Comparison of ENCODE assay signal across 35 cellular contexts in the genomic region with DNA sequence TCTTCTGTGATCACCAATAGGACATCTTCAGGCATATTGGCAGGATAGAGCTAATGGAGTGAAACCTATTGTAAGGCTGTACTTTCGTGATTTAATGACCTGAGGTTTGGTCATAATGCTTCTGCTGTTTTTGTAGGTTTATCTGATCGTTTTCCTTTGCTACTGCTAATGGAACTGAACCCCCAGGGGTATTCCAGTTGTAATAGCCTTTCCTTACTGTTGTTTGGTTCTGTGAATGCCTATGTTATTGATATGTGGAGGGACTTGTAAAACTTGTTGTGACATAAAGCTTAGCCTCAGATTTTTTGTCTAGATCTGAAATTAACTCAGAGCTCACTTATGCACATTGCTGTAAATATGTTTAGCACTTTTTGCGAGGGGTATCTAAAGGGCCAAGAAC. TPM values are rescaled to one million over a fixed set of nuclear protein-coding genes. Genes with fewer than 3 reads are reported as not detected.
"Had no signal": no experiment of that assay in that cellular context is flagged by ENCODE, and none has a peak within 500 bp of the region (broad histone marks: within the 10 kb centered on the region; RNA-seq: fewer than 3 reads in every experiment).

No MANE protein-coding gene starts in this region.

- H3K36me3 ChIP-seq: adrenal gland, brain microvascular endothelial cell, breast epithelium had no signal

- H3K27ac ChIP-seq: adrenal gland, body of pancreas, brain microvascular endothelial cell, breast epithelium, VCaP had no signal

- H3K9me3 ChIP-seq: adrenal gland, body of pancreas, breast epithelium had no signal

- ATAC-seq: activated CD8-positive, alpha-beta T cell treated with anti-CD3 and anti-CD28 coated beads for 36 hours; activated naive CD4-positive, alpha-beta T cell treated with anti-CD3 and anti-CD28 coated beads, Interleukin-2, amount 50 U/mL, for 72 hours; activated T-cell treated with anti-CD3 and anti-CD28 coated beads, Interleukin-2, amount 50 U/mL, for 4 hours; activated T-cell treated with anti-CD3 and anti-CD28 coated beads, Interleukin-2, amount 50 U/mL, for 72 hours; activated T-helper 17 cell treated with anti-CD3 and anti-CD28 coated beads, Interleukin-2, amount 50 U/mL, for 72 hours; body of pancreas had no signal

- H3K4me1 ChIP-seq: adrenal gland, body of pancreas, breast epithelium had no signal

- H3K4me3 ChIP-seq: adrenal gland, body of pancreas, breast epithelium had no signal

- H3K27me3 ChIP-seq: body of pancreas, breast epithelium had no signal

- DNase-seq: activated B cell treated with CpG ODN at 0.5 μM for 24 hours; activated CD4-positive, alpha-beta memory T cell treated with anti-CD3 and anti-CD28 coated beads for 36 hours; activated CD4-positive, alpha-beta T cell treated with anti-CD3 and anti-CD28 coated beads for 4 hours; activated CD4-positive, alpha-beta T cell treated with anti-CD3 and anti-CD28 coated beads, Interleukin-2, amount 10 ng/mL, durations not matched to agents 24 days and 14 days; activated CD4-positive, alpha-beta T cell treated with anti-CD3 and anti-CD28 coated beads, Interleukin-2, amount 50 U/mL, for 1 hour; activated CD4-positive, alpha-beta T cell treated with anti-CD3 and anti-CD28 coated beads, Interleukin-2, amount 50 U/mL, for 4 hours; activated CD4-positive, CD25-positive, alpha-beta regulatory T cell treated with anti-CD3 and anti-CD28 coated beads, Interleukin-2, amount 50 U/mL, for 72 hours; activated CD8-positive, alpha-beta memory T cell treated with anti-CD3 and anti-CD28 coated beads, Interleukin-2, amount 50 U/mL, for 4 hours; activated CD8-positive, alpha-beta T cell treated with anti-CD3 and anti-CD28 coated beads for 36 hours; activated effector memory CD4-positive, alpha-beta T cell treated with anti-CD3 and anti-CD28 coated beads, Interleukin-2, amount 50 U/mL, for 16 hours; activated gamma-delta T cell treated with Interleukin-2 at 50 U/mL for 16 hours; activated naive CD4-positive, alpha-beta T cell; activated naive CD4-positive, alpha-beta T cell treated with anti-CD3 and anti-CD28 coated beads for 36 hours; activated naive CD4-positive, alpha-beta T cell treated with anti-CD3 and anti-CD28 coated beads, Interleukin-2, amount 50 U/mL, for 16 hours; activated naive CD8-positive, alpha-beta T cell treated with anti-CD3 and anti-CD28 coated beads for 36 hours; activated T-cell treated with anti-CD3 and anti-CD28 coated beads for 4 hours; activated T-cell treated with anti-CD3 and anti-CD28 coated beads, Interleukin-2, amount 50 U/mL, for 1 hour; activated T-cell treated with anti-CD3 and anti-CD28 coated beads, Interleukin-2, amount 50 U/mL, for 4 hours; activated T-cell treated with anti-CD3 and anti-CD28 coated beads, Interleukin-2, amount 50 U/mL, for 72 hours; adrenal gland; amniotic stem cell; aorta; body of pancreas; brain microvascular endothelial cell; central memory CD4-positive, alpha-beta T cell; T-helper 2 cell; T-helper 9 cell had no signal

RNA-seq across cellular contexts. Expression of a gene that starts 10.9 kb away (rescaled TPM):
- total RNA-seq: activated B cell treated with CpG ODN at 0.5 μM for 24 hours; activated CD4-positive, alpha-beta T cell treated with anti-CD3 and anti-CD28 coated beads, Interleukin-2, amount 10 ng/mL, durations not matched to agents 24 days and 14 days; activated CD8-positive, alpha-beta memory T cell treated with anti-CD3 and anti-CD28 coated beads for 36 hours; activated CD8-positive, alpha-beta T cell treated with anti-CD3 and anti-CD28 coated beads for 36 hours; activated naive CD4-positive, alpha-beta T cell treated with anti-CD3 and anti-CD28 coated beads for 36 hours; activated naive CD8-positive, alpha-beta T cell treated with anti-CD3 and anti-CD28 coated beads for 36 hours; activated T-cell treated with anti-CD3 and anti-CD28 coated beads, Interleukin-2, amount 50 U/mL, for 4 hours; activated T-cell treated with anti-CD3 and anti-CD28 coated beads, Interleukin-2, amount 50 U/mL, for 72 hours; activated T-helper 1 cell treated with anti-CD3 and anti-CD28 coated beads, Interleukin-12 subunit alpha, Interleukin-12 subunit beta, Interleukin-2, Interleukin-4 antibody, amounts not matched to agents 30 ng/mL and 10 ng/mL and 1 ng/mL, durations not matched to agents 14 hours and 24 hours and 36 hours; activated T-helper 17 cell treated with anti-CD3 and anti-CD28 coated beads, Interleukin-2, amount 50 U/mL, for 72 hours; cardiac septum had no signal
- polyA plus RNA-seq: adrenal gland had no signal

RNA-seq across cellular contexts. Expression of a gene that starts 49.0 kb away (rescaled TPM):
- total RNA-seq: astrocyte had no signal
